Comparison of ENCODE assay signal across 20 cellular contexts in genomic region chr6:87791485-87791884, GRCh38.
A peak's percentile ranks its signal among the peaks of the same experiment; 100 is the strongest.
DNase-seq lines count a peak whose midpoint lies in the region; ATAC-seq, FAIRE-seq and TF ChIP-seq lines count a peak whose summit lies in the region.
"Had no signal": no experiment of that assay in that cellular context is flagged by ENCODE, and none has a peak within 500 bp of the region (broad histone marks: within the 10 kb centered on the region; RNA-seq: fewer than 3 reads in every experiment).

No MANE protein-coding gene starts in this region.

- no peaks in the 10 kb centered on the region for H3K9me3 Mint-ChIP-seq in CD14-positive monocyte
- H3K9me3 Mint-ChIP-seq: CD8-positive, alpha-beta memory T cell; GM23338; HFFc6 had no signal

- peak overlapping the region; percentile 29 for H3K4me2 ChIP-seq in OCI-LY7 (ENCODE audit: low read length)
- H3K4me2 ChIP-seq: GM23338 had no signal

- H3K27ac Mint-ChIP-seq in CD14-positive monocyte, result peak overlapping the region in 4 of 7 donors; percentile 81 to 90 (median 88)
- H3K27ac Mint-ChIP-seq: CD4-positive, CD25-positive, alpha-beta regulatory T cell; GM23338; HFFc6 had no signal

- WGBS in right lobe of liver (ENCODE audit: insufficient coverage, low coverage, low lambda C conversion rate, missing lambda C conversion rate), result 34% methylated on average over 5 of the region's 6 CpGs
- 11 to 60% (median 38%) methylated on average over 6 of the region's 6 CpGs for WGBS in small intestine, 3 donors

- H3K4me1 Mint-ChIP-seq in CD14-positive monocyte, result peaks cover 42% of the 10 kb centered on the region
- H3K4me1 Mint-ChIP-seq: CD4-positive, CD25-positive, alpha-beta regulatory T cell; CD8-positive, alpha-beta memory T cell had no signal

- POLR2A ChIA-PET in OCI-LY7 (lab: Charles Lee), result interaction anchor here (0.6 to 2.5 kb wide), 11 partner anchors 10 to 1291 kb away, joined by 3 to 12 read pairs (median 3); partner anchors contain the start of gene AKIRIN2

- TF ChIP-seq CTCF in CD14-positive monocyte (IDR thresholded peaks at IDR 0.05) (no peak), OCI-LY7 (conservative IDR thresholded peaks at IDR 0.05; ENCODE audit: low read length) (no peak), right lobe of liver (IDR thresholded peaks at IDR 0.05) (no peak)

- H3K27ac ChIP-seq in OCI-LY7 (ENCODE audit: low read depth, low read length, poor library complexity, severe bottlenecking) (no peak overlapping the region), right lobe of liver (peak overlapping the region; percentile 13 to 44 (median 42)), small intestine (ENCODE audit: low read depth in 1 of 2, low read length in 1 of 2) (no peak overlapping the region)

- CTCF ChIA-PET in OCI-LY7 (lab: Charles Lee; ENCODE audit: unreplicated experiment), result no interaction called here

- H3K36me3 Mint-ChIP-seq in CD14-positive monocyte, result no peaks in the 10 kb centered on the region
- H3K36me3 Mint-ChIP-seq: CD4-positive, CD25-positive, alpha-beta regulatory T cell; CD8-positive, alpha-beta memory T cell had no signal

- no TSS peak for BruUV-seq in OCI-LY7 (replicated peaks; lab: Mats Ljungman, UMichigan)

- no peaks in the 10 kb centered on the region for H3K27me3 ChIP-seq in right lobe of liver
- no peaks in the 10 kb centered on the region for H3K27me3 ChIP-seq in small intestine (ENCODE audit: control insufficient read depth in 2 of 2, insufficient read depth in 2 of 2, low read length in 2 of 2)
- H3K27me3 ChIP-seq: BLaER1 treated with 17β-estradiol and CSF1 and Interleukin-3, amounts not matched to agents 10 nM and 100 nM had no signal

- ATAC-seq in right lobe of liver (peak; percentile 49 to 66 (median 56)), HG02759 (IDR thresholded peaks at IDR 0.05; ENCODE audit: unreplicated experiment) (no peak)
- ATAC-seq: GM23338 had no signal

- H3K4me1 ChIP-seq in OCI-LY7 (ENCODE audit: insufficient read depth, low read length, poor library complexity, severe bottlenecking) (peaks cover 66% of the 10 kb centered on the region), right lobe of liver (peaks cover 0 to 47% (median 3%) of the 10 kb centered on the region in 4 donors), small intestine (ENCODE audit: control insufficient read depth in 2 of 2, insufficient read depth in 1 of 2, low read depth in 1 of 2, low read length in 1 of 2) (peaks cover 4 to 5% of the 10 kb centered on the region in 2 donors)

- H4K20me1 ChIP-seq in OCI-LY7 (ENCODE audit: insufficient read depth, low read length), result no peaks in the 10 kb centered on the region
- H4K20me1 ChIP-seq: BLaER1 treated with 17β-estradiol and CSF1 and Interleukin-3, amounts not matched to agents 10 nM and 100 nM had no signal

- no peak for FAIRE-seq in small intestine (lab: Jason Lieb, UNC)
- FAIRE-seq: GM18507, H54, HTR-8/SVneo had no signal

- intact Hi-C loops in CD14-positive monocyte (cut with micrococcal nuclease), result no loop called here
- intact Hi-C loops in OCI-LY7 (cut with micrococcal nuclease; ENCODE audit: unreplicated experiment), result no loop called here
- intact Hi-C loops in right lobe of liver (cut with DNase I), result no loop called here

- no peak overlapping the region for H3K4me3 ChIP-seq in OCI-LY7 (ENCODE audit: low read depth, low read length, poor library complexity, severe bottlenecking)
- H3K4me3 ChIP-seq in right lobe of liver, result no peak overlapping the region
- no peak overlapping the region for H3K4me3 ChIP-seq in small intestine (ENCODE audit: low read depth in 1 of 2, low read length in 2 of 2)
- H3K4me3 ChIP-seq: BLaER1 treated with 17β-estradiol and CSF1 and Interleukin-3, amounts not matched to agents 10 nM and 100 nM; GM23338 had no signal

- peak overlapping the region; percentile 84 for H2AFZ ChIP-seq in OCI-LY7 (ENCODE audit: low read length)
- H2AFZ ChIP-seq: GM23338 had no signal

- no peaks in the 10 kb centered on the region for H3K36me3 ChIP-seq in OCI-LY7 (ENCODE audit: insufficient read depth, low read length)
- no peaks in the 10 kb centered on the region for H3K36me3 ChIP-seq in right lobe of liver
- no peaks in the 10 kb centered on the region for H3K36me3 ChIP-seq in small intestine (ENCODE audit: control insufficient read depth in 2 of 2, insufficient read depth in 2 of 2, low read length in 2 of 2)
- H3K36me3 ChIP-seq: BLaER1 treated with 17β-estradiol and CSF1 and Interleukin-3, amounts not matched to agents 10 nM and 100 nM had no signal

- H3K27me3 Mint-ChIP-seq in CD14-positive monocyte (ENCODE audit: low read depth in 3 of 3), result no peaks in the 10 kb centered on the region
- H3K27me3 Mint-ChIP-seq: CD8-positive, alpha-beta memory T cell had no signal

- H3K9me2 ChIP-seq in OCI-LY7 (ENCODE audit: insufficient read depth, low read length), result no peaks in the 10 kb centered on the region

- H3K4me3 Mint-ChIP-seq in CD14-positive monocyte, result no peak overlapping the region
- H3K4me3 Mint-ChIP-seq: CD4-positive, CD25-positive, alpha-beta regulatory T cell; CD8-positive, alpha-beta memory T cell; GM23338; HFFc6 had no signal

- TF ChIP-seq POLR2A in right lobe of liver (IDR thresholded peaks at IDR 0.05), result no peak

- H3K79me2 ChIP-seq in OCI-LY7 (ENCODE audit: insufficient read depth, low read depth, low read length), result no peaks in the 10 kb centered on the region

- DNase-seq in CD14-positive monocyte (ENCODE audit: low spot score) (no peak), OCI-LY7 (ENCODE audit: low spot score) (peak; percentile 49), right lobe of liver (no peak), small intestine (peak; percentile 38), NCI-H1436 (lab: John Stamatoyannopoulos, UW) (no peak), NCI-H2171 treated with DMSO at 0.1 percent for 48 hours (lab: John Stamatoyannopoulos, UW) (no peak)
- no peak for DNase-seq in activated CD4-positive, CD25-positive, alpha-beta regulatory T cell treated with anti-CD3 and anti-CD28 coated beads, Interleukin-2, amount 50 U/mL, for 72 hours
- DNase-seq: CD4-positive, CD25-positive, alpha-beta regulatory T cell; CD8-positive, alpha-beta memory T cell; COR-L47; DMS 273 treated with DMSO at 0.1 percent for 48 hours; GDM1; HFFc6; KG1 had no signal

- H3K9me3 ChIP-seq in OCI-LY7 (ENCODE audit: low read length), result no peaks in the 10 kb centered on the region
- no peaks in the 10 kb centered on the region for H3K9me3 ChIP-seq in right lobe of liver
- H3K9me3 ChIP-seq in small intestine (ENCODE audit: control insufficient read depth, low read depth), result no peaks in the 10 kb centered on the region
- H3K9me3 ChIP-seq: BLaER1 treated with 17β-estradiol and CSF1 and Interleukin-3, amounts not matched to agents 10 nM and 100 nM had no signal

Comparison
In these comparisons a context has a peak if more than half of its experiments do, and no peak if none do; other contexts are left out.
1. DNase-seq: peak in OCI-LY7 (single experiment) and small intestine (single experiment); none in CD14-positive monocyte (single experiment), right lobe of liver (0 of 3), activated CD4-positive, CD25-positive, alpha-beta regulatory T cell treated with anti-CD3 and anti-CD28 coated beads, Interleukin-2, amount 50 U/mL, for 72 hours (single experiment), NCI-H1436 (single experiment) and NCI-H2171 treated with DMSO at 0.1 percent for 48 hours (single experiment).
2. H3K27ac ChIP-seq: peak in right lobe of liver (3 of 3); none in OCI-LY7 (single experiment) and small intestine (0 of 2).